Comparison of ENCODE assay signal across 11 cellular contexts in genomic region chr6:142416179-142416578, GRCh38.
DNase-seq lines count a peak whose midpoint lies in the region; ATAC-seq, FAIRE-seq and TF ChIP-seq lines count a peak whose summit lies in the region.
"Had no signal": no experiment of that assay in that cellular context is flagged by ENCODE, and none has a peak within 500 bp of the region (broad histone marks: within the 10 kb centered on the region; RNA-seq: fewer than 3 reads in every experiment).

No MANE protein-coding gene starts in this region.

- peak overlapping the region; percentile 56 for H3K4me2 ChIP-seq in astrocyte (ENCODE audit: low read length)

- H3K4me3 Mint-ChIP-seq in astrocyte (ENCODE audit: unreplicated experiment) (peak overlapping the region; percentile 8), T-cell (no peak overlapping the region)
- H3K4me3 Mint-ChIP-seq: CD4-positive, CD25-positive, alpha-beta regulatory T cell had no signal

- H3K9me3 Mint-ChIP-seq in astrocyte (ENCODE audit: unreplicated experiment) (no peaks in the 10 kb centered on the region), T-cell (no peaks in the 10 kb centered on the region)

- no peaks in the 10 kb centered on the region for H4K20me1 ChIP-seq in astrocyte (ENCODE audit: insufficient read depth, low read length)

- no peak for ATAC-seq in T-cell (replicated peaks in 1 of 4)

- peak; percentile 78 for DNase-seq in A673 (ENCODE audit: low spot score)
- peak; percentile 95 for DNase-seq in HCEC 1CT
- DNase-seq in astrocyte (ENCODE audit: low read depth), result peak; percentile 99
- DNase-seq in islet precursor cell, result peak; percentile 88
- DNase-seq in stimulated activated CD4-positive, alpha-beta T cell treated with anti-CD3 and anti-CD28 coated beads, Interleukin-2, amount 100 ng/mL, for 48 hours, result no peak
- no peak for DNase-seq in T-cell
- DNase-seq in cerebellar cortex (ENCODE audit: low spot score), result no peak
- no peak for DNase-seq in frontal cortex (ENCODE audit: low spot score in 2 of 2)
- DNase-seq: CD4-positive, CD25-positive, alpha-beta regulatory T cell; central memory CD4-positive, alpha-beta T cell; NCI-H2081 had no signal

- H3K36me3 Mint-ChIP-seq in astrocyte (ENCODE audit: low read depth, unreplicated experiment) (peaks cover 16% of the 10 kb centered on the region), T-cell (no peaks in the 10 kb centered on the region)
- H3K36me3 Mint-ChIP-seq: CD4-positive, CD25-positive, alpha-beta regulatory T cell had no signal

- no peak overlapping the region for H2AFZ ChIP-seq in astrocyte (ENCODE audit: low read depth, low read length)

- H3K4me1 Mint-ChIP-seq in astrocyte (ENCODE audit: low read depth, unreplicated experiment) (peaks cover 53% of the 10 kb centered on the region), T-cell (peaks cover 0 to 5% (median 2%) of the 10 kb centered on the region in 3 donors)
- H3K4me1 Mint-ChIP-seq: CD4-positive, CD25-positive, alpha-beta regulatory T cell had no signal

- TF ChIP-seq CTCF in A673 (conservative IDR thresholded peaks at IDR 0.05; ENCODE audit: low read depth, low read length) (no peak), astrocyte (IDR thresholded peaks at IDR 0.05; ENCODE audit: insufficient read depth, low read depth, low read length) (no peak)

- no peaks in the 10 kb centered on the region for H3K9me3 ChIP-seq in A673 (ENCODE audit: low read depth, low read length, poor library complexity, severe bottlenecking)
- no peaks in the 10 kb centered on the region for H3K9me3 ChIP-seq in astrocyte (ENCODE audit: insufficient read depth, low read depth, low read length)

- H3K9ac ChIP-seq in astrocyte (ENCODE audit: low read length), result peak overlapping the region; percentile 77

- POLR2A ChIA-PET in A673 (lab: Charles Lee; ENCODE audit: low non-redundant PET), result no interaction called here
- POLR2A ChIA-PET in T-cell (lab: Charles Lee), result no interaction called here

- FAIRE-seq in astrocyte (lab: Jason Lieb, UNC), result peak; percentile 95
- no peak for FAIRE-seq in frontal cortex (lab: Jason Lieb, UNC)

- H3K4me3 ChIP-seq in A673 (ENCODE audit: low read depth, low read length, poor library complexity, severe bottlenecking) (no peak overlapping the region), astrocyte (ENCODE audit: insufficient read depth, low read depth, low read length) (no peak overlapping the region)

- H3K27me3 Mint-ChIP-seq in astrocyte (ENCODE audit: low read depth, unreplicated experiment) (no peaks in the 10 kb centered on the region), T-cell (peaks cover 0 to 13% of the 10 kb centered on the region in 2 donors)

- H3K27ac Mint-ChIP-seq in astrocyte (ENCODE audit: unreplicated experiment) (peak overlapping the region; percentile 98), T-cell (no peak overlapping the region)
- H3K27ac Mint-ChIP-seq: CD4-positive, CD25-positive, alpha-beta regulatory T cell had no signal

- no peaks in the 10 kb centered on the region for H3K36me3 ChIP-seq in A673 (ENCODE audit: insufficient read depth, low read length, poor library complexity, severe bottlenecking)
- no peaks in the 10 kb centered on the region for H3K36me3 ChIP-seq in astrocyte (ENCODE audit: insufficient read depth, low read length)

- H3K27me3 ChIP-seq in A673 (replicated peaks; ENCODE audit: insufficient read depth, low read depth, low read length, poor library complexity) (no peaks in the 10 kb centered on the region), astrocyte (ENCODE audit: insufficient read depth, low read length) (no peaks in the 10 kb centered on the region)

- no TSS peak for BruUV-seq in A673 (replicated peaks; lab: Mats Ljungman, UMichigan)

- H3K4me1 ChIP-seq in A673 (ENCODE audit: insufficient read depth, low read length, poor library complexity, severe bottlenecking) (peaks cover 21% of the 10 kb centered on the region), astrocyte (ENCODE audit: insufficient read depth, low read length) (peaks cover 33% of the 10 kb centered on the region)

- H3K79me2 ChIP-seq in astrocyte (ENCODE audit: insufficient read depth, low read length), result no peaks in the 10 kb centered on the region

- intact Hi-C loops in A673 (cut with micrococcal nuclease; ENCODE audit: unreplicated experiment), result no loop called here

- CTCF ChIA-PET in A673 (lab: Charles Lee), result no interaction called here
- CTCF ChIA-PET in T-cell (lab: Charles Lee), result no interaction called here

- H3K27ac ChIP-seq in A673 (ENCODE audit: low read depth, low read length, poor library complexity, severe bottlenecking) (no peak overlapping the region), astrocyte (ENCODE audit: low read depth, low read length) (peak overlapping the region; percentile 98)

Comparison
In these comparisons a context has a peak if more than half of its experiments do, and no peak if none do; other contexts are left out.
1. DNase-seq: peak in A673 (single experiment), HCEC 1CT (single experiment), astrocyte (single experiment) and islet precursor cell (single experiment); none in stimulated activated CD4-positive, alpha-beta T cell treated with anti-CD3 and anti-CD28 coated beads, Interleukin-2, amount 100 ng/mL, for 48 hours (0 of 2), T-cell (0 of 34), cerebellar cortex (single experiment) and frontal cortex (0 of 2).